In the genomic region with DNA sequence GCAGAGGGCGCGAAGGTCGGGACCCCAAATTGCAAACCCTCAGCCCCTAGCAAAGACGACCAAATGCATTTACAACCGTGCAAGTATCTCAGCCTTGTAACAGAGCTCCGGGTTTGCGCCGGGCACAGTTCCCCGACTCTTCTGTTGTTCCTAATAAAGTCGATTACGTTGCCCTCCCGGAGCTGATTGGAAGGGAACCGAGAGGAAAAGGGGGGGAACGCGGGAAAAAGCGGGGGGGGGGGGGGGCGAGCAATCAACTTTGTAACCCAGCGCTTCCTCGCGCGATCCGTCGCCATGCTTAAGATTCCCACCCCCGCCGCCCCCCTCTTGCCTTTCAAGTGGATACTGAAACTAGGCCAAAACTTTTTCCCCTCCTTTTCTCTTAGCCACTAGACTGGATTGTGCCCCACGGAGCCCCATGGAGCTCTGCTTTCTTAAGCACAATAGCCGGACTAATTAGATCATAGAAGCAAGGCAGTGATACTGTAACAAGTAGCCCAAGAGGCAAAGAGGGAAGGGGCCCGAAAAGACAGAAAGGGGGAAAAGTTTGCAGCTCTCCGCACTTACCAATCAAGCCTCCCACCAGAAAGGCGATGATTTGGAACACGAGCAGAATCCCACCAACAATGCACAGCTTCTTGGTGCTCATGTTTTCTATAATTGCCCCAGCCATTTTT, we compare ENCODE assay signal across 8 cellular contexts. TPM values are rescaled to one million over a fixed set of nuclear protein-coding genes. Genes with fewer than 3 reads are reported as not detected.
DNase-seq lines count a peak whose midpoint lies in the region; ATAC-seq and TF ChIP-seq lines count a peak whose summit lies in the region.

No MANE protein-coding gene starts in this region.

- no peak overlapping the region for H3K27ac Mint-ChIP-seq in activated T-cell treated with anti-CD3 and anti-CD28 coated beads, Interleukin-2, amount 50 U/mL, for 72 hours
- H3K27ac Mint-ChIP-seq in nephron (peak overlapping the region; percentile 95 to 98 (median 96)), natural killer cell (no peak overlapping the region)
- H3K27ac Mint-ChIP-seq in activated T-helper 2 cell treated with anti-CD3 and anti-CD28 coated beads, Interferon-gamma antibody, Interleukin-2, Interleukin-4, amounts not matched to agents 10 μg/mL and 5 μg/mL and 100 μg/mL, durations not matched to agents 14 hours and 24 hours and 36 hours: no peak overlapping the region

- H3K27me3 Mint-ChIP-seq in activated T-cell treated with anti-CD3 and anti-CD28 coated beads, Interleukin-2, amount 50 U/mL, for 72 hours (ENCODE audit: low read depth): peaks cover 46% of the 10 kb centered on the region
- H3K27me3 Mint-ChIP-seq in activated T-cell treated with anti-CD3 and anti-CD28 coated beads, Interleukin-2, amount 50 U/mL, for 4 hours (ENCODE audit: low read depth): peaks cover 50% of the 10 kb centered on the region
- peaks cover 22% of the 10 kb centered on the region for H3K27me3 Mint-ChIP-seq in nephron (ENCODE audit: low read depth)
- H3K27me3 Mint-ChIP-seq in activated T-helper 2 cell treated with anti-CD3 and anti-CD28 coated beads, Interferon-gamma antibody, Interleukin-2, Interleukin-4, amounts not matched to agents 10 μg/mL and 5 μg/mL and 100 μg/mL, durations not matched to agents 14 hours and 24 hours and 36 hours (ENCODE audit: low read depth): peaks cover 49% of the 10 kb centered on the region
- H3K27me3 Mint-ChIP-seq in natural killer cell (ENCODE audit: low read depth in 2 of 2): peaks cover 27 to 44% of the 10 kb centered on the region in 2 donors

- no peaks in the 10 kb centered on the region for H3K36me3 Mint-ChIP-seq in activated T-cell treated with anti-CD3 and anti-CD28 coated beads, Interleukin-2, amount 50 U/mL, for 72 hours (ENCODE audit: insufficient read depth in 2 of 2)
- no peaks in the 10 kb centered on the region for H3K36me3 Mint-ChIP-seq in activated T-cell treated with anti-CD3 and anti-CD28 coated beads, Interleukin-2, amount 50 U/mL, for 4 hours (ENCODE audit: insufficient read depth)
- H3K36me3 Mint-ChIP-seq in nephron (ENCODE audit: low read depth): peaks cover 2% of the 10 kb centered on the region
- H3K36me3 Mint-ChIP-seq in activated T-helper 2 cell treated with anti-CD3 and anti-CD28 coated beads, Interferon-gamma antibody, Interleukin-2, Interleukin-4, amounts not matched to agents 10 μg/mL and 5 μg/mL and 100 μg/mL, durations not matched to agents 14 hours and 24 hours and 36 hours (ENCODE audit: low read depth): no peaks in the 10 kb centered on the region
- H3K36me3 Mint-ChIP-seq in natural killer cell: peaks cover 8% of the 10 kb centered on the region

- no peaks in the 10 kb centered on the region for H3K9me3 Mint-ChIP-seq in activated T-cell treated with anti-CD3 and anti-CD28 coated beads, Interleukin-2, amount 50 U/mL, for 72 hours
- H3K9me3 Mint-ChIP-seq in activated T-cell treated with anti-CD3 and anti-CD28 coated beads, Interleukin-2, amount 50 U/mL, for 4 hours: no peaks in the 10 kb centered on the region
- H3K9me3 Mint-ChIP-seq in nephron (no peaks in the 10 kb centered on the region), natural killer cell (peaks cover 0 to 3% of the 10 kb centered on the region in 2 donors)
- H3K9me3 Mint-ChIP-seq in activated T-helper 2 cell treated with anti-CD3 and anti-CD28 coated beads, Interferon-gamma antibody, Interleukin-2, Interleukin-4, amounts not matched to agents 10 μg/mL and 5 μg/mL and 100 μg/mL, durations not matched to agents 14 hours and 24 hours and 36 hours: no peaks in the 10 kb centered on the region

- DNase-seq in activated T-cell treated with anti-CD3 and anti-CD28 coated beads, Interleukin-2, amount 50 U/mL, for 72 hours: no peak
- no peak for DNase-seq in activated T-cell treated with anti-CD3 and anti-CD28 coated beads, Interleukin-2, amount 50 U/mL, for 4 hours
- DNase-seq in fibroblast of the conjunctiva (ENCODE audit: low read depth) (peak; percentile 71), natural killer cell (no peak)
- DNase-seq in activated T-helper 2 cell treated with anti-CD3 and anti-CD28 coated beads, Interferon-gamma antibody, Interleukin-2, Interleukin-4, amounts not matched to agents 10 μg/mL and 5 μg/mL and 100 μg/mL, durations not matched to agents 14 hours and 24 hours and 36 hours (ENCODE audit: low spot score): no peak
- DNase-seq in activated CD8-positive, alpha-beta memory T cell treated with anti-CD3 and anti-CD28 coated beads, Interleukin-2, amount 50 U/mL, for 4 hours: no peak

- TF ChIP-seq CTCF in nephron (IDR thresholded peaks at IDR 0.05; ENCODE audit: unreplicated experiment in 3 of 3) (no peak), natural killer cell (IDR thresholded peaks at IDR 0.05) (no peak)

- H3K4me3 Mint-ChIP-seq in activated T-cell treated with anti-CD3 and anti-CD28 coated beads, Interleukin-2, amount 50 U/mL, for 72 hours: peak overlapping the region; percentile 42 to 62
- H3K4me3 Mint-ChIP-seq in activated T-cell treated with anti-CD3 and anti-CD28 coated beads, Interleukin-2, amount 50 U/mL, for 4 hours: no peak overlapping the region
- H3K4me3 Mint-ChIP-seq in nephron (peak overlapping the region; percentile 97 to 100 (median 98)), natural killer cell (no peak overlapping the region)
- H3K4me3 Mint-ChIP-seq in activated T-helper 2 cell treated with anti-CD3 and anti-CD28 coated beads, Interferon-gamma antibody, Interleukin-2, Interleukin-4, amounts not matched to agents 10 μg/mL and 5 μg/mL and 100 μg/mL, durations not matched to agents 14 hours and 24 hours and 36 hours (ENCODE audit: low read depth): no peak overlapping the region

- intact Hi-C loops in activated T-helper 2 cell treated with anti-CD3 and anti-CD28 coated beads, Interferon-gamma antibody, Interleukin-2, Interleukin-4, amounts not matched to agents 10 μg/mL and 5 μg/mL and 100 μg/mL, durations not matched to agents 14 hours and 24 hours and 36 hours (cut with micrococcal nuclease): loop anchor here (5.0 kb wide), 1 partner anchor 399 kb away; a partner anchor contains a TSS
- intact Hi-C loops in natural killer cell (cut with micrococcal nuclease): no loop called here

- ATAC-seq in activated T-cell treated with anti-CD3 and anti-CD28 coated beads, Interleukin-2, amount 50 U/mL, for 72 hours (replicated peaks in 1 of 2): no peak
- no peak for ATAC-seq in activated T-cell treated with anti-CD3 and anti-CD28 coated beads, Interleukin-2, amount 50 U/mL, for 4 hours
- ATAC-seq in SK-N-SH treated with all-trans-retinoic acid at 6 μM for 48 hours (peak; percentile 64), natural killer cell (no peak)

- H3K4me1 Mint-ChIP-seq in activated T-cell treated with anti-CD3 and anti-CD28 coated beads, Interleukin-2, amount 50 U/mL, for 72 hours (ENCODE audit: low read depth): no peaks in the 10 kb centered on the region
- H3K4me1 Mint-ChIP-seq in activated T-cell treated with anti-CD3 and anti-CD28 coated beads, Interleukin-2, amount 50 U/mL, for 4 hours (ENCODE audit: low read depth): peaks cover 7% of the 10 kb centered on the region
- H3K4me1 Mint-ChIP-seq in nephron: peaks cover 40% of the 10 kb centered on the region
- peaks cover 3% of the 10 kb centered on the region for H3K4me1 Mint-ChIP-seq in activated T-helper 2 cell treated with anti-CD3 and anti-CD28 coated beads, Interferon-gamma antibody, Interleukin-2, Interleukin-4, amounts not matched to agents 10 μg/mL and 5 μg/mL and 100 μg/mL, durations not matched to agents 14 hours and 24 hours and 36 hours (ENCODE audit: low read depth)
- peaks cover 0 to 10% of the 10 kb centered on the region in 2 donors for H3K4me1 Mint-ChIP-seq in natural killer cell

TF ChIP-seq in SK-N-SH treated with all-trans-retinoic acid at 6 μM for 48 hours, 23 proteins besides CTCF, POLR2A, EP300 and RAD21:
- TF ChIP-seq ZFP3 (CRISPR knock-in tag; IDR thresholded peaks at IDR 0.05): no peak
- TF ChIP-seq, protein P1, sequence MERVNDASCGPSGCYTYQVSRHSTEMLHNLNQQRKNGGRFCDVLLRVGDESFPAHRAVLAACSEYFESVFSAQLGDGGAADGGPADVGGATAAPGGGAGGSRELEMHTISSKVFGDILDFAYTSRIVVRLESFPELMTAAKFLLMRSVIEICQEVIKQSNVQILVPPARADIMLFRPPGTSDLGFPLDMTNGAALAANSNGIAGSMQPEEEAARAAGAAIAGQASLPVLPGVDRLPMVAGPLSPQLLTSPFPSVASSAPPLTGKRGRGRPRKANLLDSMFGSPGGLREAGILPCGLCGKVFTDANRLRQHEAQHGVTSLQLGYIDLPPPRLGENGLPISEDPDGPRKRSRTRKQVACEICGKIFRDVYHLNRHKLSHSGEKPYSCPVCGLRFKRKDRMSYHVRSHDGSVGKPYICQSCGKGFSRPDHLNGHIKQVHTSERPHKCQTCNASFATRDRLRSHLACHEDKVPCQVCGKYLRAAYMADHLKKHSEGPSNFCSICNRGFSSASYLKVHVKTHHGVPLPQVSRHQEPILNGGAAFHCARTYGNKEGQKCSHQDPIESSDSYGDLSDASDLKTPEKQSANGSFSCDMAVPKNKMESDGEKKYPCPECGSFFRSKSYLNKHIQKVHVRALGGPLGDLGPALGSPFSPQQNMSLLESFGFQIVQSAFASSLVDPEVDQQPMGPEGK (CRISPR knock-in tag; IDR thresholded peaks at IDR 0.05; ENCODE audit: borderline replicate concordance): peak; percentile 76; the same call in 1 of the 2 replicates

RNA-seq across cellular contexts. Expression of a gene that starts 0.6 kb away (rescaled TPM):
- total RNA-seq in activated T-cell treated with anti-CD3 and anti-CD28 coated beads, Interleukin-2, amount 50 U/mL, for 72 hours: not detected
- total RNA-seq in activated T-cell treated with anti-CD3 and anti-CD28 coated beads, Interleukin-2, amount 50 U/mL, for 4 hours: under 1 TPM; 0.23 to 0.33 (median 0.32) TPM
- total RNA-seq in activated T-helper 2 cell treated with anti-CD3 and anti-CD28 coated beads, Interferon-gamma antibody, Interleukin-2, Interleukin-4, amounts not matched to agents 10 μg/mL and 5 μg/mL and 100 μg/mL, durations not matched to agents 14 hours and 24 hours and 36 hours: not detected in 2 replicates
- total RNA-seq in natural killer cell: 1 to 10 TPM in 1 of 3 donors, under 1 TPM in 1, not detected in 1; 0.75 to 1.4 TPM

Comparison
In these comparisons a context has a peak if more than half of its experiments do, and no peak if none do; other contexts are left out.
1. H3K4me3 Mint-ChIP-seq: peak in activated T-cell treated with anti-CD3 and anti-CD28 coated beads, Interleukin-2, amount 50 U/mL, for 72 hours (2 of 2) and nephron (3 of 3); none in activated T-cell treated with anti-CD3 and anti-CD28 coated beads, Interleukin-2, amount 50 U/mL, for 4 hours (single experiment), activated T-helper 2 cell treated with anti-CD3 and anti-CD28 coated beads, Interferon-gamma antibody, Interleukin-2, Interleukin-4, amounts not matched to agents 10 μg/mL and 5 μg/mL and 100 μg/mL, durations not matched to agents 14 hours and 24 hours and 36 hours (single experiment) and natural killer cell (single experiment).
2. H3K27ac Mint-ChIP-seq: peak in nephron (3 of 3); none in activated T-cell treated with anti-CD3 and anti-CD28 coated beads, Interleukin-2, amount 50 U/mL, for 72 hours (single experiment), activated T-helper 2 cell treated with anti-CD3 and anti-CD28 coated beads, Interferon-gamma antibody, Interleukin-2, Interleukin-4, amounts not matched to agents 10 μg/mL and 5 μg/mL and 100 μg/mL, durations not matched to agents 14 hours and 24 hours and 36 hours (single experiment) and natural killer cell (0 of 2).